In genomic region chr11:75474878-75475766, GRCh38 we compare ENCODE assay signal across 8 cellular contexts. TPM values are rescaled to one million over a fixed set of nuclear protein-coding genes. Genes with fewer than 3 reads are reported as not detected.
A peak's percentile ranks its signal among the peaks of the same experiment; 100 is the strongest.
DNase-seq lines count a peak whose midpoint lies in the region; ATAC-seq and TF ChIP-seq lines count a peak whose summit lies in the region.

No MANE protein-coding gene starts in this region.

- H3K4ac ChIP-seq in H9 (ENCODE audit: low read depth, low read length): no peak overlapping the region

- no peak overlapping the region for H3K18ac ChIP-seq in H9 (ENCODE audit: insufficient read length, low read depth, low read length)

- POLR2A ChIA-PET in RWPE1 (lab: Yijun Ruan, JAX; ENCODE audit: low non-redundant PET): no interaction called here

- no CpG with 5 or more reads among the region's 16 CpGs for WGBS in H9 (ENCODE audit: extremely low coverage, insufficient read length, low lambda C conversion rate)

- peak overlapping the region; percentile 77 to 96 (median 88); a peak in 6 of 7 replicates for H3K27ac Mint-ChIP-seq in H9

- no peaks in the 10 kb centered on the region; the same call in 1 of the 2 replicates for H3K27me3 Mint-ChIP-seq in H9 (ENCODE audit: low read depth)

- no peak overlapping the region for H4K5ac ChIP-seq in H9 (ENCODE audit: insufficient read length, low read depth, low read length)

- ATAC-seq in GM21526 (IDR thresholded peaks at IDR 0.05; ENCODE audit: low FRiP score, unreplicated experiment): no peak
- no peak for ATAC-seq in GM21786 (IDR thresholded peaks at IDR 0.05; ENCODE audit: unreplicated experiment)

- H3K36me3 ChIP-seq in iPS-15b (ENCODE audit: control insufficient read depth, insufficient read depth, low read length): no peaks in the 10 kb centered on the region

- no peak overlapping the region for H2BK15ac ChIP-seq in H9 (ENCODE audit: low read depth, low read length)

- H3K4me3 ChIP-seq in iPS-15b (ENCODE audit: low read depth, low read length): peak overlapping the region; percentile 38

- H3K4me1 Mint-ChIP-seq in H9: peaks cover 18 to 36% of the 10 kb centered on the region in 2 experiments

- H3K79me2 ChIP-seq in H9 (ENCODE audit: insufficient read depth, low read length): no peaks in the 10 kb centered on the region

- H3K23ac ChIP-seq in H9 (ENCODE audit: insufficient read length, low read depth, low read length): no peak overlapping the region

- no peak overlapping the region for H4K8ac ChIP-seq in H9 (replicated peaks; ENCODE audit: insufficient read length, low read depth, low read length)

- H2BK120ac ChIP-seq in H9 (ENCODE audit: low read depth, low read length, poor library complexity, severe bottlenecking): no peak overlapping the region

- no peak overlapping the region for H3K27ac ChIP-seq in H9 (ENCODE audit: insufficient read length, low read depth, low read length)
- H3K27ac ChIP-seq in RWPE1: 0 out of 2 replicates have a peak overlapping the region, but pooled peaks have one; percentile 10

- H3K9ac ChIP-seq in H9 (ENCODE audit: extremely low read depth, insufficient read length, low read length): no peak overlapping the region
- no peak overlapping the region for H3K9ac ChIP-seq in iPS-15b (ENCODE audit: low read depth, low read length)

- CTCF ChIA-PET in RWPE1 (lab: Yijun Ruan, JAX): no interaction called here

- no peak overlapping the region for H3T11ph ChIP-seq in H9 (ENCODE audit: low read length)

- TF ChIP-seq CTCF in H9 (conservative IDR thresholded peaks at IDR 0.05) (no peak), RWPE1 (conservative IDR thresholded peaks at IDR 0.05; ENCODE audit: low read depth) (no peak)

- H3K14ac ChIP-seq in H9 (ENCODE audit: insufficient read depth, low read length): no peak overlapping the region

- no peak overlapping the region for H4K91ac ChIP-seq in H9 (ENCODE audit: insufficient read length, low read depth, low read length)

- H3K27me3 ChIP-seq in H9 (ENCODE audit: insufficient read depth, low read length) (no peaks in the 10 kb centered on the region), iPS-15b (ENCODE audit: control insufficient read depth, insufficient read depth, low read length) (no peaks in the 10 kb centered on the region)

- H3K79me1 ChIP-seq in H9 (ENCODE audit: insufficient read depth, low read depth, low read length, poor library complexity, severe bottlenecking): no peaks in the 10 kb centered on the region

- H3K23me2 ChIP-seq in H9 (ENCODE audit: insufficient read length, low read depth, low read length, poor library complexity, severe bottlenecking): no peaks in the 10 kb centered on the region

- no peak overlapping the region for H2BK20ac ChIP-seq in H9 (ENCODE audit: low read depth, low read length, poor library complexity, severe bottlenecking)

- H4K20me1 ChIP-seq in H9 (ENCODE audit: control insufficient read depth, insufficient read depth, insufficient read length): no peaks in the 10 kb centered on the region

- H3K4me1 ChIP-seq in H9 (ENCODE audit: insufficient read depth, low read length): no peaks in the 10 kb centered on the region
- peaks cover 3% of the 10 kb centered on the region for H3K4me1 ChIP-seq in iPS-15b (ENCODE audit: control insufficient read depth, insufficient read depth, low read length)

- DNase-seq in H9 (peak; percentile 87), RWPE1 (ENCODE audit: low spot score) (no peak), dedifferentiated amniotic fluid mesenchymal stem cell (ENCODE audit: extremely low spot score) (no peak)
- peak; percentile 54 for DNase-seq in activated naive CD4-positive, alpha-beta T cell treated with Interleukin-2 at 50 U/mL for 16 hours
- peak; percentile 37 to 38 for DNase-seq in stimulated activated CD4-positive, alpha-beta T cell treated with anti-CD3 and anti-CD28 coated beads, Interleukin-4, amount 100 ng/mL, for 4 hours

- no peak overlapping the region for H2BK12ac ChIP-seq in H9 (ENCODE audit: insufficient read length, low read depth, low read length)

- no peak overlapping the region for H3K56ac ChIP-seq in H9 (ENCODE audit: insufficient read length, low read depth, low read length)

- no peaks in the 10 kb centered on the region for H3K36me3 Mint-ChIP-seq in H9 (ENCODE audit: insufficient read depth in 1 of 3, low read depth in 3 of 3)

- H3K9me3 ChIP-seq in H9 (ENCODE audit: control insufficient read depth, low read depth, low read length): no peaks in the 10 kb centered on the region
- H3K9me3 ChIP-seq in iPS-15b (ENCODE audit: control insufficient read depth, insufficient read depth, low read length): no peaks in the 10 kb centered on the region

- H3K4me2 ChIP-seq in H9 (ENCODE audit: insufficient read depth, insufficient read length, low read length): peak overlapping the region; percentile 8

- H2BK5ac ChIP-seq in H9 (ENCODE audit: insufficient read length, low read length): no peak overlapping the region

- H2AFZ ChIP-seq in H9 (ENCODE audit: low read length): no peak overlapping the region

- no peaks in the 10 kb centered on the region; a peak in 1 of 5 replicates for H3K9me3 Mint-ChIP-seq in H9

- H3K4me3 Mint-ChIP-seq in H9: peak overlapping the region; percentile 60 to 78

- H2AK5ac ChIP-seq in H9 (ENCODE audit: insufficient read length, low read length): no peak overlapping the region

RNA-seq across cellular contexts. Expression of gene KLHL35, which starts 42.1 kb away (rescaled TPM):
- total RNA-seq in H9 (2021): 0.72 and 0.83 TPM in 2 replicates

RNA-seq across cellular contexts. Expression of gene GDPD5, which starts 50.6 kb away (rescaled TPM):
- total RNA-seq in H9 (2021): 6.9 and 7.8 TPM in 2 replicates

Comparison
In these comparisons a context has a peak if more than half of its experiments do, and no peak if none do; other contexts are left out.
1. DNase-seq: peak in H9 (single experiment), activated naive CD4-positive, alpha-beta T cell treated with Interleukin-2 at 50 U/mL for 16 hours (single experiment) and stimulated activated CD4-positive, alpha-beta T cell treated with anti-CD3 and anti-CD28 coated beads, Interleukin-4, amount 100 ng/mL, for 4 hours (2 of 2); none in RWPE1 (single experiment) and dedifferentiated amniotic fluid mesenchymal stem cell (single experiment).